8 cellular contexts compared by ENCODE assay signal in the genomic region with DNA sequence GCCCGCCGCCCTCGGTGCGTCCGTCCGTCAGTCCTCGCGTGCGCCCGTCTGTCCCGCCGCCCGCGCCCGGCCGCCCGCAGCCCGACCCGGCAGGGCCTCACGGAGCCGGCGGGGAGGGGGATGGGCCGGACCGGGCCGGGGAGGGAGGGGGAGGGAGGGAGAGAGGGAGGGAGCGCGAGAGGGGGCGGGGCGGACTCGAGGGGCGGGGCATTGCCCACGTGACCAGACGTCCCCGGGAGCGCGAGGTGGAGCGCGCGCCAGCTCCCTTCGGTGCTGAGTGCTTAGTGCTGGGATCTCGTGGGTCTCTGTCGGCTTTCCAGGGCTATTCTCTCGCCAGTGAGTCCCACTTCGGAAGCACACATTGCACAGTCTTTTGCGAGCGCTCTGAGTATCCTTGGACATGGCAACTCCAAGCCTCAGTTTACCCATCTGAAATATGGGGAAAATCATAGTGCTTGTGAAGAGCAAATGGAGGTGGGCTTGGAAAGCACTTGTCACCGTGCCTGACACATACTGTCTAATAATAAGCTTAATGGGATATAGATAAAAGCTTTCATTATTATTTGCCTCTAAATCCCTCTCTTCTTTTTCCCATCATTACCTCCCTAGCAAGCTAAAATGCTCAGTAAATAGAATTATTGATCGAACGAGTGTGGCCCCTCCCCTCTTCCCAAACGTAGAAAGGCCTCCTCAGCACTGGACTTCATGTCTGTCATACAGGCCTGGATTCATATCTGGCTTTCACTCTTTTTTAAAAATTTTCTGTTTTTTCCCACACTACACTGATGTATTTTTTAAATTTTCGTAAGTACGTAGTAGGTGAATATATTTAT. TPM values are rescaled to one million over a fixed set of nuclear protein-coding genes. Genes with fewer than 3 reads are reported as not detected.
DNase-seq lines count a peak whose midpoint lies in the region; ATAC-seq, FAIRE-seq and TF ChIP-seq lines count a peak whose summit lies in the region.

A gene (minus strand): TSS at position 122 of the 833 bp plus-strand sequence. CDS start 43,296 bp downstream, outside the sequence.

- peaks cover 43% of the 10 kb centered on the region for H3K79me2 ChIP-seq in SU-DHL-6 (ENCODE audit: insufficient read depth, low read length)

- no peaks in the 10 kb centered on the region for H3K36me3 ChIP-seq in SU-DHL-6 (ENCODE audit: low read length)
- no peaks in the 10 kb centered on the region for H3K36me3 ChIP-seq in pancreas
- H3K36me3 ChIP-seq in thymus (ENCODE audit: control insufficient read depth, insufficient read depth) = no peaks in the 10 kb centered on the region

- no peaks in the 10 kb centered on the region; the same call in 1 of the 2 replicates for H3F3A ChIP-seq in SU-DHL-6 (ENCODE audit: insufficient read depth)

- peak within 1 kb of the TSS; percentile 95 for H3K4me3 Mint-ChIP-seq in activated naive CD8-positive, alpha-beta T cell treated with anti-CD3 and anti-CD28 coated beads for 36 hours

- intact Hi-C loops in head of caudate nucleus (cut with DNase I) (no loop called here), pancreas (cut with DNase I) (no loop called here)

- peak within 1 kb of the TSS; percentile 65 for H3K9ac ChIP-seq in SU-DHL-6 (ENCODE audit: low read length)

- peaks cover 32% of the 10 kb centered on the region for H3K4me1 Mint-ChIP-seq in activated naive CD8-positive, alpha-beta T cell treated with anti-CD3 and anti-CD28 coated beads for 36 hours

- DNase-seq in G401 (ENCODE audit: low spot score) (peak; percentile 90), HFF-Myc (ENCODE audit: extremely low read depth, low read depth) (peak; percentile 27), NCI-H1092 treated with DMSO at 0.1 percent for 48 hours (lab: John Stamatoyannopoulos, UW) (peak; percentile 70), head of caudate nucleus (peak; percentile 75 to 96 (median 91)), pancreas (peak; percentile 85 to 95 (median 91))
- DNase-seq in activated naive CD8-positive, alpha-beta T cell treated with anti-CD3 and anti-CD28 coated beads for 36 hours = peak; percentile 79

- H3K27me3 Mint-ChIP-seq in activated naive CD8-positive, alpha-beta T cell treated with anti-CD3 and anti-CD28 coated beads for 36 hours = no peaks in the 10 kb centered on the region

- H3K9me3 Mint-ChIP-seq in activated naive CD8-positive, alpha-beta T cell treated with anti-CD3 and anti-CD28 coated beads for 36 hours = no peaks in the 10 kb centered on the region

- peak within 1 kb of the TSS; percentile 99 for H2AFZ ChIP-seq in SU-DHL-6 (ENCODE audit: low read depth, low read length, severe bottlenecking)

- H3K4me1 ChIP-seq in pancreas (peaks cover 15 to 25% (median 16%) of the 10 kb centered on the region in 3 donors), thymus (ENCODE audit: control insufficient read depth, insufficient read depth, low read length) (no peaks in the 10 kb centered on the region)

- H3K27ac ChIP-seq in SU-DHL-6 (ENCODE audit: low read depth, low read length) (peak within 1 kb of the TSS; percentile 66), pancreas (peak within 1 kb of the TSS; percentile 52 to 83 (median 82)), thymus (ENCODE audit: low read depth) (peak within 1 kb of the TSS; percentile 90)

- FAIRE-seq in pancreas (lab: Jason Lieb, UNC) = no peak

- TF ChIP-seq CTCF in HFF-Myc (IDR thresholded peaks at IDR 0.05; ENCODE audit: low read depth, low read length, missing control alignments) (no peak), SU-DHL-6 (IDR thresholded peaks at IDR 0.05; ENCODE audit: insufficient read depth, low read length, poor library complexity, severe bottlenecking) (no peak), pancreas (IDR thresholded peaks at IDR 0.05) (no peak)

- H3K27ac Mint-ChIP-seq in activated naive CD8-positive, alpha-beta T cell treated with anti-CD3 and anti-CD28 coated beads for 36 hours = peak within 1 kb of the TSS; percentile 90

- peak; percentile 71 to 90 (median 84) for ATAC-seq in pancreas

- H3K36me3 Mint-ChIP-seq in activated naive CD8-positive, alpha-beta T cell treated with anti-CD3 and anti-CD28 coated beads for 36 hours = peaks cover 9% of the 10 kb centered on the region

- no peaks in the 10 kb centered on the region for H3K27me3 ChIP-seq in SU-DHL-6 (ENCODE audit: low read length)
- H3K27me3 ChIP-seq in pancreas = no peaks in the 10 kb centered on the region
- no peaks in the 10 kb centered on the region for H3K27me3 ChIP-seq in thymus (ENCODE audit: control insufficient read depth, insufficient read depth)

- H3K4me3 ChIP-seq in HFF-Myc (replicated peaks; ENCODE audit: low read depth, low read length) (peak within 1 kb of the TSS; percentile 90), SU-DHL-6 (ENCODE audit: insufficient read depth, low read length, poor library complexity, severe bottlenecking) (peak within 1 kb of the TSS; percentile 56), pancreas (peak within 1 kb of the TSS; percentile 77 to 91 (median 89)), thymus (ENCODE audit: low read length) (peak within 1 kb of the TSS; percentile 94)

- H4K20me1 ChIP-seq in SU-DHL-6 (ENCODE audit: low read depth, low read length) = peaks cover 5% of the 10 kb centered on the region; the same call in 1 of the 2 replicates

- peak within 1 kb of the TSS; percentile 99 for H3K4me2 ChIP-seq in SU-DHL-6 (ENCODE audit: low read depth, low read length, poor library complexity, severe bottlenecking)

- in situ Hi-C loops in G401 (cut with HindIII; ENCODE audit: low sequenced_read_pairs) = no loop called here

- no peaks in the 10 kb centered on the region for H3K9me2 ChIP-seq in SU-DHL-6 (replicated peaks; ENCODE audit: insufficient read depth, low read length)

- 4 to 7% methylated on average over 27 to 52 of the region's 52 CpGs for WGBS in pancreas, 2 donors
- 11% methylated on average over 52 of the region's 52 CpGs for WGBS in thymus

- H3K9me3 ChIP-seq in SU-DHL-6 (ENCODE audit: insufficient read depth, low read length) (no peaks in the 10 kb centered on the region), pancreas (no peaks in the 10 kb centered on the region), thymus (ENCODE audit: control insufficient read depth) (no peaks in the 10 kb centered on the region)

RNA-seq across cellular contexts. Expression of the gene that starts here (rescaled TPM):
- total RNA-seq in G401 (2014; rRNA removed; shearing (Covaris generic)) = 3.1 and 5.8 TPM in 2 replicates
- total RNA-seq in activated naive CD8-positive, alpha-beta T cell treated with anti-CD3 and anti-CD28 coated beads for 36 hours = 10 to 100 TPM; 17.3 to 19.5 TPM
- 10 to 100 TPM; 11.1 to 15.8 (median 11.7) TPM for total RNA-seq in pancreas
- polyA plus RNA-seq in pancreas = 10 to 100 TPM; 16.7 to 19.3 TPM
- 35.6 TPM for polyA plus RNA-seq in thymus

Comparison
In these comparisons a context has a peak if more than half of its experiments do, and no peak if none do; other contexts are left out.
1. Peak in every context shown above with its lines: DNase-seq, ATAC-seq, H3K4me3 ChIP-seq and H3K27ac ChIP-seq.
2. DNase-seq: peak in every context shown above with its lines; median percentile 91 in head of caudate nucleus; 91 in pancreas; 90 in G401; 79 in activated naive CD8-positive, alpha-beta T cell treated with anti-CD3 and anti-CD28 coated beads for 36 hours; 70 in NCI-H1092 treated with DMSO at 0.1 percent for 48 hours; 27 in HFF-Myc.